8 cellular contexts compared by ENCODE assay signal in the genomic region with DNA sequence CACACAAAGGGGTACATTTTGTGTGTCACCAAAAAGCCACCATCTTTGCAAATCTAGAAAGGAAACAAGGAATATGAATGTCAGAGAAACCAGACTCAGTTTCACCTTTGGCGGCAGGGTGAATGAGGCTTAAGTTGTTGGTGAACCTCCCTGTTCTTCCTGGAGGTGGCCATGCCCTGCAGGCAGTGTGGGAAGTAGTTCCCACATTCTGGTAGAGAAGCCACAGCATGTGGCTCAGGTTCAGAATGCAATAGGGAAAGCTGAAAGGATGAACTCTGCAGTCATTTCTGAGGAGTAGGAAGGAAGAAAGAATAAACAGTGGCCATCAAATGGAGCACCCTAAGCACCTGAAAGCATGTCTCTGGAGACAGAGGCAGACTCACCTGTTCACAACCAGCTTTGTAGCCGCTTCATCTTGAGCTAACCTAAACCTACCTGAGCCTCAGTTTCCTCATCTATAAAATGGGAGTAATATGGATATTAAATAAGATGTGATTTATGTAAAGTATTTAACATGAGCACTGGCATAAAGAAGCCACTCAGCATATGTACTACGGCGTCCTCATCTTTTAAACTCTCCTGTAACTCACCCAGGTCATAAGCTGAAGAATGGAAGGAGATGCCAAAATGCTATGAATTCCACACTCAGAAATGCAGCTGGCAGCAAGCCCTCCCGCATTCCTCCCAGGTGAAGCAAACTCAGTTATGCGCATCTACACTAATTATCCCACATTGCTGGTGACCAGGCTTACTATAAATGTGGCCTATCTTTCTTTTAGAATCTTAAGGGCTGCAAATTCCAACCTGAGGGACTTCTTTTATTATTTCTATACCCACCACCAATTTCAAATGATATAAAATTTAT.
DNase-seq lines count a peak whose midpoint lies in the region; ATAC-seq, FAIRE-seq and TF ChIP-seq lines count a peak whose summit lies in the region.

No MANE protein-coding gene starts in this region.

- H3K27ac ChIP-seq in esophagus squamous epithelium (peak overlapping the region in 3 of 4 donors; percentile 26 to 32 (median 26)), osteoblast (ENCODE audit: low read depth, low read length) (peak overlapping the region; percentile 46)

- 61 to 76% methylated on average over 6 of the region's 6 CpGs for WGBS in esophagus squamous epithelium, 2 donors

- no peak for TF ChIP-seq CTCF in esophagus squamous epithelium (IDR thresholded peaks at IDR 0.05)
- TF ChIP-seq CTCF in osteoblast (IDR thresholded peaks at IDR 0.05; ENCODE audit: extremely low read depth, low read depth, low read length): no peak
- no peak for TF ChIP-seq CTCF in omental fat pad (IDR thresholded peaks at IDR 0.05)

- DNase-seq in EL: peak; percentile 61
- peak; percentile 93 for DNase-seq in RCC 7860 (ENCODE audit: low spot score)
- no peak for DNase-seq in esophagus squamous epithelium (lab: John Stamatoyannopoulos, UW)
- no peak for DNase-seq in osteoblast (ENCODE audit: insufficient read length, low spot score, missing footprints)
- no peak for DNase-seq in omental fat pad (ENCODE audit: low spot score)
- no peak for DNase-seq in SW 1271 (lab: John Stamatoyannopoulos, UW)

- H3K4me1 ChIP-seq in esophagus squamous epithelium (peaks cover 18 to 85% (median 54%) of the 10 kb centered on the region in 3 donors), osteoblast (ENCODE audit: insufficient read depth, low read length) (peaks cover 31% of the 10 kb centered on the region)

- H3K36me3 ChIP-seq in esophagus squamous epithelium: no peaks in the 10 kb centered on the region
- no peaks in the 10 kb centered on the region for H3K36me3 ChIP-seq in osteoblast (ENCODE audit: insufficient read depth, low read length)

- no peaks in the 10 kb centered on the region for H3K79me2 ChIP-seq in osteoblast (ENCODE audit: insufficient read depth, low read length)

- no peak overlapping the region for H3K4me2 ChIP-seq in osteoblast (ENCODE audit: insufficient read depth, low read length)

- no peak for ATAC-seq in HG03196 (IDR thresholded peaks at IDR 0.05; ENCODE audit: unreplicated experiment)
- no peak for ATAC-seq in GM18511 (IDR thresholded peaks at IDR 0.05; ENCODE audit: unreplicated experiment)
- no peak for ATAC-seq in omental fat pad (ENCODE audit: low FRiP score)

- H2AFZ ChIP-seq in osteoblast (ENCODE audit: low read length): no peak overlapping the region

- no peaks in the 10 kb centered on the region for H4K20me1 ChIP-seq in osteoblast (ENCODE audit: insufficient read depth, low read length)

- H3K4me3 ChIP-seq in esophagus squamous epithelium (no peak overlapping the region), osteoblast (ENCODE audit: insufficient read depth, low read length) (no peak overlapping the region)

- H3K9me3 ChIP-seq in esophagus squamous epithelium (no peaks in the 10 kb centered on the region), osteoblast (ENCODE audit: low read depth, low read length) (no peaks in the 10 kb centered on the region)

- no peak for TF ChIP-seq POLR2A in esophagus squamous epithelium (IDR thresholded peaks at IDR 0.05)

- H3K27me3 ChIP-seq in esophagus squamous epithelium (no peaks in the 10 kb centered on the region), osteoblast (ENCODE audit: insufficient read depth, low read length) (no peaks in the 10 kb centered on the region)

- FAIRE-seq in RCC 7860 (lab: Jason Lieb, UNC): no peak

- intact Hi-C loops in esophagus squamous epithelium (cut with DNase I): no loop called here

Comparison
In these comparisons a context has a peak if more than half of its experiments do, and no peak if none do; other contexts are left out.
1. DNase-seq: peak in EL (single experiment) and RCC 7860 (single experiment); none in esophagus squamous epithelium (single experiment), osteoblast (single experiment), omental fat pad (single experiment) and SW 1271 (0 of 2).